In genomic region chr12:106956048-106956935, GRCh38 we compare ENCODE assay signal across 8 cellular contexts. TPM values are rescaled to one million over a fixed set of nuclear protein-coding genes. Genes with fewer than 3 reads are reported as not detected.
A peak's percentile ranks its signal among the peaks of the same experiment; 100 is the strongest.
DNase-seq lines count a peak whose midpoint lies in the region; ATAC-seq and TF ChIP-seq lines count a peak whose summit lies in the region.

No MANE protein-coding gene starts in this region.

- H3K27me3 ChIP-seq in SK-N-SH (ENCODE audit: insufficient read depth) (no peaks in the 10 kb centered on the region), ovary (no peaks in the 10 kb centered on the region), transverse colon (no peaks in the 10 kb centered on the region)

- H3K27ac ChIP-seq in KOPT-K1 (ENCODE audit: low read depth, low read length, poor library complexity, severe bottlenecking) (peak overlapping the region; percentile 84), SK-N-SH (ENCODE audit: low read depth in 2 of 2, low read length in 1 of 2) (peak overlapping the region; percentile 92 to 97), ovary (peak overlapping the region; percentile 63 to 99), transverse colon (peak overlapping the region; percentile 94 to 98 (median 95))

- H3K9ac ChIP-seq in SK-N-SH, result peak overlapping the region; percentile 99

- H4K20me1 ChIP-seq in SK-N-SH (ENCODE audit: insufficient read depth), result peaks cover 45% of the 10 kb centered on the region

- CTCF ChIA-PET in SK-N-SH (lab: Yijun Ruan, JAX), result interaction anchor here (0.6 to 1.9 kb wide), 12 partner anchors 13 to 599 kb away, joined by 3 to 9 read pairs (median 4); partner anchors contain the start of genes MTERF2 and POLR3B

- no peak for TF ChIP-seq EP300 in SK-N-SH (IDR thresholded peaks at IDR 0.05; ENCODE audit: borderline replicate concordance in 1 of 2, low read depth in 1 of 2, low read length in 1 of 2)
- no peak for TF ChIP-seq EP300 in ovary (IDR thresholded peaks at IDR 0.05)
- no peak for TF ChIP-seq EP300 in transverse colon (IDR thresholded peaks at IDR 0.05; ENCODE audit: low read depth)

- peaks cover 69% of the 10 kb centered on the region for H3K79me2 ChIP-seq in SK-N-SH (ENCODE audit: insufficient read depth)

- ATAC-seq in GM21576 (IDR thresholded peaks at IDR 0.05; ENCODE audit: unreplicated experiment) (peak; percentile 36), Right ventricle myocardium superior (ENCODE audit: poor library complexity) (peak; percentile 59)
- peak; percentile 53 for ATAC-seq in activated naive CD8-positive, alpha-beta T cell treated with anti-CD3 and anti-CD28 coated beads, Interleukin-2, amount 10 ng/mL, durations not matched to agents 7 days and 5 days (ENCODE audit: low read depth)

- peak overlapping the region; percentile 94 for H3K27ac Mint-ChIP-seq in activated naive CD8-positive, alpha-beta T cell treated with anti-CD3 and anti-CD28 coated beads, Interleukin-2, amount 10 ng/mL, durations not matched to agents 7 days and 5 days

- H3K9me3 Mint-ChIP-seq in activated naive CD8-positive, alpha-beta T cell treated with anti-CD3 and anti-CD28 coated beads, Interleukin-2, amount 10 ng/mL, durations not matched to agents 7 days and 5 days, result peaks cover 2% of the 10 kb centered on the region

- H3K36me3 ChIP-seq in KOPT-K1 (ENCODE audit: insufficient read depth, low read length), result peaks cover 8% of the 10 kb centered on the region; the same call in 1 of the 2 replicates
- peaks cover under 1 to 11% of the 10 kb centered on the region in 2 experiments for H3K36me3 ChIP-seq in SK-N-SH (replicated peaks in 1 of 2; ENCODE audit: control insufficient read depth in 1 of 2, insufficient read depth in 2 of 2, low read length in 1 of 2)
- no peaks in the 10 kb centered on the region for H3K36me3 ChIP-seq in ovary
- peaks cover 0 to 4% (median 0%) of the 10 kb centered on the region in 4 donors for H3K36me3 ChIP-seq in transverse colon

- no peak for TF ChIP-seq RAD21 in SK-N-SH (IDR thresholded peaks at IDR 0.05; ENCODE audit: low read length)

- H3K4me3 ChIP-seq in SK-N-SH (ENCODE audit: low read depth in 2 of 2, low read length in 1 of 2) (peak overlapping the region; percentile 66 to 97), ovary (peak overlapping the region; percentile 96), transverse colon (peak overlapping the region; percentile 55 to 95 (median 86))

- peaks cover 2% of the 10 kb centered on the region for H3K27me3 Mint-ChIP-seq in activated naive CD8-positive, alpha-beta T cell treated with anti-CD3 and anti-CD28 coated beads, Interleukin-2, amount 10 ng/mL, durations not matched to agents 7 days and 5 days

- intact Hi-C loops in Right ventricle myocardium superior (cut with DNase I) (loop anchor here (10.0 kb wide), 1 partner anchor 181 kb away; the partner anchor contains the start of gene RIC8B), ovary (cut with DNase I) (loop anchor here in 2 of 4 donors (2.0 to 10.0 kb wide), 2 partner anchors 137 to 139 kb away; partner anchors contain the start of gene CRY1 (in 2 of the 2)), transverse colon (cut with DNase I; ENCODE audit: low total_unique reads) (loop anchor here (10.0 kb wide), 1 partner anchor 1609 kb away; the partner anchor contains the start of genes ISCU and SART3)

- DNase-seq in DMS79 (lab: John Stamatoyannopoulos, UW) (peak; percentile 63), SK-N-SH (peak; percentile 86), Right ventricle myocardium superior (peak; percentile 75), ovary (peak; percentile 70 to 88 (median 84)), transverse colon (peak; percentile 67)
- DNase-seq in activated naive CD8-positive, alpha-beta T cell treated with anti-CD3 and anti-CD28 coated beads, Interleukin-2, amount 10 ng/mL, durations not matched to agents 7 days and 5 days, result peak; percentile 58

- in situ Hi-C loops in transverse colon (cut with MboI; ENCODE audit: low pct_ligation_motif_present in 1 of 4, low pct_unique_long_range_greater_than_20kb in 1 of 4, low sequenced_read_pairs in 3 of 4), result no loop called here

- H3K4me1 Mint-ChIP-seq in activated naive CD8-positive, alpha-beta T cell treated with anti-CD3 and anti-CD28 coated beads, Interleukin-2, amount 10 ng/mL, durations not matched to agents 7 days and 5 days, result peaks cover 18% of the 10 kb centered on the region

- H3K9me2 ChIP-seq in SK-N-SH, result no peaks in the 10 kb centered on the region

- H3K4me2 ChIP-seq in SK-N-SH, result peak overlapping the region; percentile 90

- POLR2A ChIA-PET in SK-N-SH (lab: Yijun Ruan, JAX), result interaction anchor here (1.4 to 2.2 kb wide), 5 partner anchors 14 to 181 kb away, joined by 3 to 11 read pairs (median 5); partner anchors contain the start of genes CRY1, MTERF2 and RIC8B
- POLR2A ChIA-PET in activated naive CD8-positive, alpha-beta T cell treated with anti-CD3 and anti-CD28 coated beads, Interleukin-2, amount 10 ng/mL, durations not matched to agents 7 days and 5 days (lab: Charles Lee), result interaction anchor here (0.8 to 2.3 kb wide), 11 partner anchors 19 to 654 kb away, joined by 3 to 11 read pairs (median 4); partner anchors contain the start of genes MTERF2, POLR3B and TCP11L2

- 0 out of 2 replicates have a peak, but pooled peaks have one; percentile 20 for TF ChIP-seq CTCF in SK-N-SH (IDR thresholded peaks at IDR 0.05)
- peak in 2 of 3 donors; percentile 8 to 36 for TF ChIP-seq CTCF in ovary (IDR thresholded peaks at IDR 0.05)
- peak in 1 of 5 experiments; percentile 23 for TF ChIP-seq CTCF in transverse colon (IDR thresholded peaks at IDR 0.05)

- peaks cover 4% of the 10 kb centered on the region for H3K36me3 Mint-ChIP-seq in activated naive CD8-positive, alpha-beta T cell treated with anti-CD3 and anti-CD28 coated beads, Interleukin-2, amount 10 ng/mL, durations not matched to agents 7 days and 5 days

- peak overlapping the region; percentile 33; the same call in 1 of the 2 replicates for H2AFZ ChIP-seq in SK-N-SH (ENCODE audit: low read depth)

- H3K4me3 Mint-ChIP-seq in activated naive CD8-positive, alpha-beta T cell treated with anti-CD3 and anti-CD28 coated beads, Interleukin-2, amount 10 ng/mL, durations not matched to agents 7 days and 5 days, result peak overlapping the region; percentile 95

- H3K9me3 ChIP-seq in KOPT-K1 (ENCODE audit: insufficient read depth, low read length, poor library complexity, severe bottlenecking) (no peaks in the 10 kb centered on the region), SK-N-SH (no peaks in the 10 kb centered on the region), ovary (no peaks in the 10 kb centered on the region), transverse colon (no peaks in the 10 kb centered on the region)

- H3K4me1 ChIP-seq in SK-N-SH (ENCODE audit: control insufficient read depth in 1 of 2, insufficient read depth in 2 of 2, low read depth in 1 of 2, low read length in 1 of 2) (peaks cover 9 to 11% of the 10 kb centered on the region in 2 experiments; a peak in 3 of 4 replicates), ovary (ENCODE audit: insufficient read depth) (peaks cover 2% of the 10 kb centered on the region), transverse colon (peaks cover 9 to 41% (median 28%) of the 10 kb centered on the region in 4 donors)

- TF ChIP-seq POLR2A in ovary (IDR thresholded peaks at IDR 0.05) (peak; percentile 50), transverse colon (IDR thresholded peaks at IDR 0.05) (peak; percentile 48)

- peaks cover 6% of the 10 kb centered on the region for H3F3A ChIP-seq in SK-N-SH (replicated peaks; ENCODE audit: insufficient read depth)

- WGBS in SK-N-SH (ENCODE audit: low lambda C conversion rate), result 2% methylated on average over 22 of the region's 47 CpGs
- WGBS in ovary, 3 donors, result 0% methylated on average over 36 to 47 of the region's 47 CpGs
- 1% methylated on average over 35 of the region's 47 CpGs; no CpG with 5 or more reads in 1 of the 2 donors for WGBS in transverse colon (ENCODE audit: low coverage in 1 of 2), 2 donors

TF ChIP-seq in SK-N-SH, 30 proteins besides CTCF, POLR2A, EP300 and RAD21 (continues in another document):
- TF ChIP-seq TAF1 (IDR thresholded peaks at IDR 0.05; ENCODE audit: borderline replicate concordance, low read depth, low read length) (peak; percentile 45; the same call in 1 of the 2 replicates), MAX (IDR thresholded peaks at IDR 0.05; ENCODE audit: low read depth) (peak; percentile 45), NFIC (IDR thresholded peaks at IDR 0.05; ENCODE audit: borderline replicate concordance) (peak; percentile 26; the same call in 1 of the 2 replicates), GABPA (IDR thresholded peaks at IDR 0.05; ENCODE audit: low read depth) (0 out of 2 replicates have a peak, but pooled peaks have one; percentile 11), POLR2AphosphoS5 (IDR thresholded peaks at IDR 0.05; ENCODE audit: low read depth, low read length) (peak; percentile 45; the same call in 1 of the 2 replicates), SIN3A (IDR thresholded peaks at IDR 0.05; ENCODE audit: borderline replicate concordance, low read depth, low read length) (0 out of 2 replicates have a peak, but pooled peaks have one; percentile 26), MXI1 (IDR thresholded peaks at IDR 0.05; ENCODE audit: low read depth, low read length) (peak; percentile 82), GATA2 (CRISPR knock-in tag; IDR thresholded peaks at IDR 0.05) (no peak)

RNA-seq across cellular contexts. Expression of gene TMEM263, which starts 0.6 kb away (rescaled TPM):
- polyA plus RNA-seq in SK-N-SH (2012; rRNA removed) (16.9 and 21.4 TPM in 2 replicates), ovary (10 to 100 TPM; 17.2 to 28.8 TPM)
- polyA plus RNA-seq in SK-N-SH (2012; cell fraction: cytosol; rRNA removed), result 24.9 and 29.6 TPM in 2 replicates
- polyA plus RNA-seq in SK-N-SH (2012; cell fraction: nucleus; rRNA removed), result 14.1 and 22.9 TPM in 2 replicates
- 10 to 100 TPM; 28.5 to 29.6 TPM for total RNA-seq in activated naive CD8-positive, alpha-beta T cell treated with anti-CD3 and anti-CD28 coated beads, Interleukin-2, amount 10 ng/mL, durations not matched to agents 7 days and 5 days
- total RNA-seq in Right ventricle myocardium superior (28.8 TPM), ovary (10 to 100 TPM; 37.8 to 55.7 (median 49.7) TPM), transverse colon (10 to 100 TPM; 13.5 to 34.6 (median 18.7) TPM)

RNA-seq across cellular contexts. Expression of gene MTERF2, which starts 30.7 kb away (rescaled TPM):
- polyA plus RNA-seq in SK-N-SH (2012; rRNA removed), result 5.9 and 9.6 TPM in 2 replicates
- 4.9 and 6.4 TPM in 2 replicates for polyA plus RNA-seq in SK-N-SH (2012; cell fraction: cytosol; rRNA removed)
- polyA plus RNA-seq in SK-N-SH (2012; cell fraction: nucleus; rRNA removed), result 16.2 and 33.1 TPM in 2 replicates
- 1 to 10 TPM; 6.8 to 7.9 TPM for total RNA-seq in activated naive CD8-positive, alpha-beta T cell treated with anti-CD3 and anti-CD28 coated beads, Interleukin-2, amount 10 ng/mL, durations not matched to agents 7 days and 5 days
- total RNA-seq in Right ventricle myocardium superior, result 36.4 TPM
- total RNA-seq in ovary, result 10 to 100 TPM; 11.7 to 21.9 (median 15.3) TPM
- 10 to 100 TPM; 14.0 to 16.5 TPM for polyA plus RNA-seq in ovary
- total RNA-seq in transverse colon, result 10 to 100 TPM in 1 of 4 donors, 1 to 10 TPM in 3; 3.0 to 14.8 (median 8.7) TPM

Comparison
In these comparisons a context has a peak if more than half of its experiments do, and no peak if none do; other contexts are left out.
1. Peak in every context shown above with its lines: DNase-seq, ATAC-seq, H3K4me3 ChIP-seq and H3K27ac ChIP-seq.